ENCODE assay signal across 1 cellular context in genomic region chr4:5526070-5526831, GRCh38.
TF ChIP-seq lines count a peak whose summit lies in the region.

No MANE protein-coding gene starts in this region.

TF ChIP-seq in HepG2, 621 proteins besides CTCF, POLR2A, EP300 and RAD21 (continued from another document):
- no peak for TF ChIP-seq HMGXB4 (CRISPR knock-in tag; IDR thresholded peaks at IDR 0.05; ENCODE audit: borderline replicate concordance in 1 of 2, low read depth in 1 of 2)
- no peak for TF ChIP-seq KLF6 (CRISPR knock-in tag; IDR thresholded peaks at IDR 0.05)
- TF ChIP-seq MEF2D (CRISPR knock-in tag; IDR thresholded peaks at IDR 0.05), result no peak
- no peak for TF ChIP-seq ZNF543 (CRISPR knock-in tag; IDR thresholded peaks at IDR 0.05)
- TF ChIP-seq ZBTB4 (CRISPR knock-in tag; IDR thresholded peaks at IDR 0.05; ENCODE audit: borderline replicate concordance), result no peak
- TF ChIP-seq ETV6 (CRISPR knock-in tag; conservative IDR thresholded peaks at IDR 0.05), result no peak
- no peak for TF ChIP-seq ZBTB42 (CRISPR knock-in tag; IDR thresholded peaks at IDR 0.05)
- TF ChIP-seq TRIM24 (CRISPR knock-in tag; IDR thresholded peaks at IDR 0.05), result no peak
- no peak for TF ChIP-seq MAZ (IDR thresholded peaks at IDR 0.05; ENCODE audit: borderline replicate concordance, low read depth, low read length)
- TF ChIP-seq MAZ (CRISPR knock-in tag; IDR thresholded peaks at IDR 0.05; ENCODE audit: low read depth), result no peak
- TF ChIP-seq HOMEZ (CRISPR knock-in tag; IDR thresholded peaks at IDR 0.05; ENCODE audit: low read depth), result no peak
- no peak for TF ChIP-seq SSRP1 (CRISPR knock-in tag; IDR thresholded peaks at IDR 0.05)
TF ChIP-seq in HepG2: peak in this region for 0.
